ENCODE assay signal across 23 cellular contexts in the genomic region with DNA sequence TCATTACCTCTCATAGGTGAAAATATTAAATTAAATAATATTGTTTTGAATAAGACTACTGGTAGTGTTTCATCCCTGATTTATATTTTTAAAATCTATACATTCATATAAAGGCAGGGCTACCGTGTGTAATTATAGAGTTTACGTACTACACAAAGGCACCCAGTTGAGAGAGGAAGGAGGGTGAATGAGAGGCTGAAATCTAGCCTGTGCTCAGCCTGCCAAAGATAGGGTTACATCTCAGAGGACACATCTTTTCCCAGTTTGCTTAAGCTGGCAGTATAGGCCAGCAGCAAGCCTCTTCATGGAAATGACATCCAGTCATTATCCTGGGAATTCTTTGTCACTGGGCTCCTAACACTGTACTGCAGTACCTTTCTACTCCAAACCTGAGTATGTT. TPM values are rescaled to one million over a fixed set of nuclear protein-coding genes. Genes with fewer than 3 reads are reported as not detected.
DNase-seq lines count a peak whose midpoint lies in the region; ATAC-seq and TF ChIP-seq lines count a peak whose summit lies in the region.
"Had no signal": no experiment of that assay in that cellular context is flagged by ENCODE, and none has a peak within 500 bp of the region (broad histone marks: within the 10 kb centered on the region; RNA-seq: fewer than 3 reads in every experiment).

No MANE protein-coding gene starts in this region.

- H3K9me3 ChIP-seq in left lung = no peaks in the 10 kb centered on the region
- H3K9me3 ChIP-seq: Peyer's patch, SK-N-SH had no signal

- no peaks in the 10 kb centered on the region for H3K27me3 ChIP-seq in GM23338 (ENCODE audit: insufficient read depth)
- peaks cover 0 to 18% of the 10 kb centered on the region in 2 donors for H3K27me3 ChIP-seq in left lung
- H3K27me3 ChIP-seq: Peyer's patch had no signal

- peak; percentile 37; the same call in 2 of the 3 replicates for ATAC-seq in GM23338
- peak; percentile 10 for ATAC-seq in left lung
- ATAC-seq in activated CD4-positive, CD25-positive, alpha-beta regulatory T cell treated with anti-CD3 and anti-CD28 coated beads, Interleukin-2, amount 50 U/mL, for 24 hours = no peak

- H3K9me2 ChIP-seq in GM23338 (ENCODE audit: insufficient read depth) = no peaks in the 10 kb centered on the region
- H3K9me2 ChIP-seq: SK-N-SH had no signal

- no peak overlapping the region for H2AFZ ChIP-seq in GM23338

- no peaks in the 10 kb centered on the region for H3K36me3 ChIP-seq in GM23338 (ENCODE audit: insufficient read depth)
- peaks cover 0 to 9% of the 10 kb centered on the region in 2 donors for H3K36me3 ChIP-seq in left lung
- H3K36me3 ChIP-seq: Peyer's patch had no signal

- intact Hi-C loops in left lung (cut with DNase I) = no loop called here

- no peak overlapping the region for H3K27ac Mint-ChIP-seq in GM23338
- H3K27ac Mint-ChIP-seq: CD4-positive, alpha-beta memory T cell; IgD-negative memory B cell had no signal

- no peak overlapping the region for H3K4me2 ChIP-seq in GM23338
- H3K4me2 ChIP-seq: SK-N-SH had no signal

- peaks cover 3% of the 10 kb centered on the region for H3K27me3 Mint-ChIP-seq in GM23338 (ENCODE audit: insufficient read depth, low read depth, poor library complexity)

- H3K36me3 Mint-ChIP-seq in GM23338 (ENCODE audit: low read depth) = no peaks in the 10 kb centered on the region
- H3K36me3 Mint-ChIP-seq: CD4-positive, alpha-beta memory T cell; IgD-negative memory B cell had no signal

- no peaks in the 10 kb centered on the region; the same call in 2 of the 3 replicates for H3K9me3 Mint-ChIP-seq in GM23338
- H3K9me3 Mint-ChIP-seq: IgD-negative memory B cell had no signal

- H3K79me2 ChIP-seq in GM23338 (replicated peaks; ENCODE audit: insufficient read depth) = no peaks in the 10 kb centered on the region

- H3K4me3 Mint-ChIP-seq in GM23338 = no peak overlapping the region
- H3K4me3 Mint-ChIP-seq: CD4-positive, alpha-beta memory T cell; IgD-negative memory B cell had no signal

- H3K4me1 ChIP-seq in GM23338 (ENCODE audit: insufficient read depth) (peaks cover 4% of the 10 kb centered on the region), left lung (peaks cover 0 to 3% of the 10 kb centered on the region in 2 donors)
- H3K4me1 ChIP-seq: Peyer's patch had no signal

- no peaks in the 10 kb centered on the region; the same call in 1 of the 2 replicates for H4K20me1 ChIP-seq in GM23338 (replicated peaks; ENCODE audit: insufficient read depth)

- TF ChIP-seq CTCF in GM23338 (conservative IDR thresholded peaks at IDR 0.05; ENCODE audit: low read depth in 2 of 2) (no peak), left lung (IDR thresholded peaks at IDR 0.05) (no peak)

- H3K27ac ChIP-seq in GM23338 (ENCODE audit: low read depth) = no peak overlapping the region
- no peak overlapping the region for H3K27ac ChIP-seq in left lung
- H3K27ac ChIP-seq: HL-60, Peyer's patch had no signal

- no peaks in the 10 kb centered on the region for H3F3A ChIP-seq in GM23338 (replicated peaks; ENCODE audit: low read depth)

- peak; percentile 30 for DNase-seq in NCI-H2107 treated with DMSO at 0.1 percent for 48 hours (lab: John Stamatoyannopoulos, UW; ENCODE audit: unreplicated experiment)
- no peak for DNase-seq in NCI-H2107 (lab: John Stamatoyannopoulos, UW)
- no peak for DNase-seq in GM23338 (ENCODE audit: low spot score)
- peak; percentile 98 for DNase-seq in NCI-H69 (lab: John Stamatoyannopoulos, UW)
- no peak for DNase-seq in left lung
- no peak for DNase-seq in stimulated activated naive CD4-positive, alpha-beta T cell treated with Interleukin-2 at 50 U/mL for 16 hours (lab: John Stamatoyannopoulos, UW)
- no peak for DNase-seq in NCI-H1694 treated with DMSO at 0.1 percent for 48 hours (lab: John Stamatoyannopoulos, UW)
- DNase-seq: CD4-positive, alpha-beta memory T cell; GF-D8; Kasumi-1; MM.1S; NCI-H1105 treated with DMSO at 0.1 percent for 48 hours; NCI-H2029 treated with DMSO at 0.1 percent for 48 hours; NCI-H774; Peyer's patch; SHP77; SK-N-SH had no signal

- H3K4me3 ChIP-seq in GM23338 (no peak overlapping the region), left lung (no peak overlapping the region)
- H3K4me3 ChIP-seq: Peyer's patch had no signal

- peaks cover 16% of the 10 kb centered on the region for H3K4me1 Mint-ChIP-seq in GM23338
- H3K4me1 Mint-ChIP-seq: CD4-positive, alpha-beta memory T cell; IgD-negative memory B cell had no signal

TF ChIP-seq in GM23338, 12 proteins besides CTCF, POLR2A, EP300 and RAD21:
- no peak for TF ChIP-seq ZNF331 (CRISPR knock-in tag; IDR thresholded peaks at IDR 0.05; ENCODE audit: low read depth)
- no peak for TF ChIP-seq POLR2AphosphoS5 (IDR thresholded peaks at IDR 0.05; ENCODE audit: low read depth)
- no peak for TF ChIP-seq CREB1 (CRISPR knock-in tag; IDR thresholded peaks at IDR 0.05; ENCODE audit: low read depth)
- no peak for TF ChIP-seq ETS1 (IDR thresholded peaks at IDR 0.05)
- TF ChIP-seq, protein P1, sequence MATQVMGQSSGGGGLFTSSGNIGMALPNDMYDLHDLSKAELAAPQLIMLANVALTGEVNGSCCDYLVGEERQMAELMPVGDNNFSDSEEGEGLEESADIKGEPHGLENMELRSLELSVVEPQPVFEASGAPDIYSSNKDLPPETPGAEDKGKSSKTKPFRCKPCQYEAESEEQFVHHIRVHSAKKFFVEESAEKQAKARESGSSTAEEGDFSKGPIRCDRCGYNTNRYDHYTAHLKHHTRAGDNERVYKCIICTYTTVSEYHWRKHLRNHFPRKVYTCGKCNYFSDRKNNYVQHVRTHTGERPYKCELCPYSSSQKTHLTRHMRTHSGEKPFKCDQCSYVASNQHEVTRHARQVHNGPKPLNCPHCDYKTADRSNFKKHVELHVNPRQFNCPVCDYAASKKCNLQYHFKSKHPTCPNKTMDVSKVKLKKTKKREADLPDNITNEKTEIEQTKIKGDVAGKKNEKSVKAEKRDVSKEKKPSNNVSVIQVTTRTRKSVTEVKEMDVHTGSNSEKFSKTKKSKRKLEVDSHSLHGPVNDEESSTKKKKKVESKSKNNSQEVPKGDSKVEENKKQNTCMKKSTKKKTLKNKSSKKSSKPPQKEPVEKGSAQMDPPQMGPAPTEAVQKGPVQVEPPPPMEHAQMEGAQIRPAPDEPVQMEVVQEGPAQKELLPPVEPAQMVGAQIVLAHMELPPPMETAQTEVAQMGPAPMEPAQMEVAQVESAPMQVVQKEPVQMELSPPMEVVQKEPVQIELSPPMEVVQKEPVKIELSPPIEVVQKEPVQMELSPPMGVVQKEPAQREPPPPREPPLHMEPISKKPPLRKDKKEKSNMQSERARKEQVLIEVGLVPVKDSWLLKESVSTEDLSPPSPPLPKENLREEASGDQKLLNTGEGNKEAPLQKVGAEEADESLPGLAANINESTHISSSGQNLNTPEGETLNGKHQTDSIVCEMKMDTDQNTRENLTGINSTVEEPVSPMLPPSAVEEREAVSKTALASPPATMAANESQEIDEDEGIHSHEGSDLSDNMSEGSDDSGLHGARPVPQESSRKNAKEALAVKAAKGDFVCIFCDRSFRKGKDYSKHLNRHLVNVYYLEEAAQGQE (IDR thresholded peaks at IDR 0.05; ENCODE audit: unreplicated experiment) = no peak

RNA-seq across cellular contexts. Expression of gene B3GNT6, which starts 7.5 kb away (rescaled TPM):
- not detected in 2 replicates for total RNA-seq in GM23338 (2014; rRNA removed; shearing (Covaris generic))
- polyA plus RNA-seq in GM23338 (2016; fragmentation: Nextera tagmentation; extraction: Ambion mirVana) = not detected in 2 replicates
- under 1 TPM in 1 of 2 donors, not detected in 1; 0.60 TPM for total RNA-seq in left lung
- total RNA-seq: A172; CD4-positive, alpha-beta memory T cell; Daoy had no signal
- polyA plus RNA-seq: BJ; CD4-positive, alpha-beta memory T cell; IgD-negative memory B cell; SK-N-SH had no signal

RNA-seq across cellular contexts. Expression of gene CAPN5, which starts 40.0 kb away (rescaled TPM):
- total RNA-seq in GM23338 (2014; rRNA removed; shearing (Covaris generic)) = 23.2 and 32.2 TPM in 2 replicates
- 10.2 TPM in 2 replicates for polyA plus RNA-seq in GM23338 (2016; fragmentation: Nextera tagmentation; extraction: Ambion mirVana)
- total RNA-seq in left lung = 10 to 100 TPM; 11.7 to 13.2 TPM

Comparison
In these comparisons a context has a peak if more than half of its experiments do, and no peak if none do; other contexts are left out.
1. DNase-seq: peak in NCI-H2107 treated with DMSO at 0.1 percent for 48 hours (single experiment) and NCI-H69 (single experiment); none in NCI-H2107 (single experiment), GM23338 (single experiment), left lung (0 of 2), stimulated activated naive CD4-positive, alpha-beta T cell treated with Interleukin-2 at 50 U/mL for 16 hours (single experiment) and NCI-H1694 treated with DMSO at 0.1 percent for 48 hours (single experiment).
2. ATAC-seq: peak in GM23338 (single experiment) and left lung (single experiment); none in activated CD4-positive, CD25-positive, alpha-beta regulatory T cell treated with anti-CD3 and anti-CD28 coated beads, Interleukin-2, amount 50 U/mL, for 24 hours (0 of 2).